18 cellular contexts compared by ENCODE assay signal in genomic region chr19:40560092-40560507, GRCh38. TPM values are rescaled to one million over a fixed set of nuclear protein-coding genes. Genes with fewer than 3 reads are reported as not detected.
DNase-seq lines count a peak whose midpoint lies in the region; ATAC-seq, FAIRE-seq and TF ChIP-seq lines count a peak whose summit lies in the region.
"Had no signal": no experiment of that assay in that cellular context is flagged by ENCODE, and none has a peak within 500 bp of the region (broad histone marks: within the 10 kb centered on the region; RNA-seq: fewer than 3 reads in every experiment).

No MANE protein-coding gene starts in this region.

- H3K9ac ChIP-seq in H1 (replicated peaks in 1 of 4; ENCODE audit: extremely low read depth in 1 of 4, low read depth in 3 of 4, low read length in 3 of 4) = no peak overlapping the region
- H3K9ac ChIP-seq: BLaER1 treated with 17β-estradiol and CSF1 and Interleukin-3, amounts not matched to agents 10 nM and 100 nM had no signal

- no peak overlapping the region for H3K56ac ChIP-seq in H1 (replicated peaks; ENCODE audit: insufficient read length, low read depth, low read length)

- peaks cover 30 to 35% of the 10 kb centered on the region in 2 donors for H3K27me3 Mint-ChIP-seq in natural killer cell (ENCODE audit: low read depth in 2 of 2)

- no peak for TF ChIP-seq EP300 in H1 (IDR thresholded peaks at IDR 0.05; ENCODE audit: borderline replicate concordance in 1 of 2, low read depth in 2 of 2, low read length in 2 of 2)

- peaks cover 0 to 4% of the 10 kb centered on the region in 2 donors for H3K4me1 Mint-ChIP-seq in natural killer cell

- no peak for DNase-seq in Right ventricle myocardium inferior (ENCODE audit: missing footprints)
- DNase-seq in Right ventricle myocardium superior = no peak
- peak; percentile 92 for DNase-seq in NCI-H2171 treated with DMSO at 0.1 percent for 48 hours (lab: John Stamatoyannopoulos, UW)
- no peak for DNase-seq in H1 (ENCODE audit: low read depth in 1 of 2, low spot score in 2 of 2)
- DNase-seq in aorta = no peak
- no peak for DNase-seq in natural killer cell
- DNase-seq: EL; HCEC 1CT; KBM-7; NCI-H1417 treated with DMSO at 0.1 percent for 48 hours; NCI-H2029 treated with DMSO at 0.1 percent for 48 hours; NCI-H226; NCI-H526 treated with DMSO at 0.1 percent for 48 hours; NK-92 treated with Interleukin-12 subunit alpha and Interleukin-12 subunit beta, amount 100 ng/mL, for 24 hours had no signal

- H2BK120ac ChIP-seq in H1 (replicated peaks; ENCODE audit: low read depth, low read length) = no peak overlapping the region

- H4K20me1 ChIP-seq in H1 (replicated peaks in 1 of 2; ENCODE audit: control insufficient read depth in 1 of 2, insufficient read depth in 2 of 2, low read length in 2 of 2) = no peaks in the 10 kb centered on the region
- H4K20me1 ChIP-seq: BLaER1 treated with 17β-estradiol and CSF1 and Interleukin-3, amounts not matched to agents 10 nM and 100 nM had no signal

- no peak overlapping the region for H3K4ac ChIP-seq in H1 (replicated peaks; ENCODE audit: insufficient read length, low read depth, low read length)

- TF ChIP-seq POLR2A in H1 (IDR thresholded peaks at IDR 0.05; ENCODE audit: control extremely low read depth in 1 of 2, low read depth in 2 of 2, low read length in 2 of 2) = no peak

- no peaks in the 10 kb centered on the region for H3K9me3 Mint-ChIP-seq in natural killer cell
- H3K9me3 Mint-ChIP-seq: CD8-positive, alpha-beta memory T cell had no signal

- no peak overlapping the region for H2BK12ac ChIP-seq in H1 (ENCODE audit: low read depth, low read length)

- no peaks in the 10 kb centered on the region for H3K79me2 ChIP-seq in H1 (ENCODE audit: control insufficient read depth in 1 of 2, insufficient read depth in 2 of 2, low read length in 2 of 2)

- POLR2A ChIA-PET in H1 (lab: Charles Lee; ENCODE audit: partially characterized antibody) = no interaction called here

- TF ChIP-seq CTCF in H1 (IDR thresholded peaks at IDR 0.05; ENCODE audit: control extremely low read depth in 1 of 3, insufficient read depth in 1 of 3, low read depth in 1 of 3, low read length in 3 of 3) (peak; percentile 27 to 40 (median 31); a peak in 3 of 4 replicates), natural killer cell (IDR thresholded peaks at IDR 0.05) (no peak)

- ATAC-seq in Right ventricle myocardium inferior (peak; percentile 23), Right ventricle myocardium superior (ENCODE audit: poor library complexity) (no peak), aorta (ENCODE audit: low FRiP score) (peak; percentile 29), GM21619 (IDR thresholded peaks at IDR 0.05; ENCODE audit: unreplicated experiment) (no peak), natural killer cell (no peak), HG02885 (IDR thresholded peaks at IDR 0.05; ENCODE audit: poor library complexity, unreplicated experiment) (no peak)

- no peaks in the 10 kb centered on the region for H3K79me1 ChIP-seq in H1 (ENCODE audit: low read depth, low read length)

- no peaks in the 10 kb centered on the region for H3K23me2 ChIP-seq in H1 (ENCODE audit: low read depth, low read length)

- H3K4me2 ChIP-seq in H1 (ENCODE audit: insufficient read depth in 1 of 2, low read depth in 2 of 2, low read length in 2 of 2) = no peak overlapping the region
- H3K4me2 ChIP-seq: BLaER1 treated with 17β-estradiol and CSF1 and Interleukin-3, amounts not matched to agents 10 nM and 100 nM had no signal

- H3K18ac ChIP-seq in H1 (ENCODE audit: extremely low read depth, low read length) = no peak overlapping the region

- peaks cover under 1 to 15% (median 8%) of the 10 kb centered on the region in 4 experiments for H3K27me3 ChIP-seq in H1 (replicated peaks in 1 of 4; ENCODE audit: control insufficient read depth in 3 of 4, extremely low read depth in 1 of 4, insufficient read depth in 3 of 4, low read length in 3 of 4)
- no peaks in the 10 kb centered on the region for H3K27me3 ChIP-seq in aorta (ENCODE audit: control insufficient read depth in 1 of 2, insufficient read depth in 2 of 2, low read length in 1 of 2)

- H3K14ac ChIP-seq in H1 (ENCODE audit: insufficient read length) = no peak overlapping the region

- CTCF ChIA-PET in H1 (lab: Charles Lee; ENCODE audit: partially characterized antibody) = interaction anchor here (0.7 to 2.4 kb wide), 9 partner anchors 10 to 96 kb away, joined by 3 to 8 read pairs (median 4); no protein-coding TSS in a partner anchor

- intact Hi-C loops in Right ventricle myocardium inferior (cut with DNase I) = no loop called here
- intact Hi-C loops in Right ventricle myocardium superior (cut with DNase I) = no loop called here
- intact Hi-C loops in aorta (cut with DNase I) = no loop called here
- intact Hi-C loops in natural killer cell (cut with micrococcal nuclease) = no loop called here

- no peaks in the 10 kb centered on the region for H3K36me3 ChIP-seq in H1 (ENCODE audit: control insufficient read depth in 2 of 4, insufficient read depth in 4 of 4, low read length in 3 of 4)
- no peaks in the 10 kb centered on the region for H3K36me3 ChIP-seq in aorta (ENCODE audit: control insufficient read depth in 1 of 2, insufficient read depth in 2 of 2, low read length in 1 of 2)
- H3K36me3 ChIP-seq: BLaER1 treated with 17β-estradiol and CSF1 and Interleukin-3, amounts not matched to agents 10 nM and 100 nM had no signal

- H3K4me1 ChIP-seq in H1 (replicated peaks in 1 of 4; ENCODE audit: control insufficient read depth in 3 of 4, insufficient read depth in 4 of 4, low read length in 3 of 4) = no peaks in the 10 kb centered on the region
- no peaks in the 10 kb centered on the region for H3K4me1 ChIP-seq in aorta (ENCODE audit: control insufficient read depth in 1 of 2, insufficient read depth in 2 of 2, low read length in 2 of 2)

- no peak overlapping the region for H2AK5ac ChIP-seq in H1 (ENCODE audit: low read depth, low read length)

- peak in 1 of 2 experiments; percentile 22; a peak in 1 of 4 replicates for TF ChIP-seq RAD21 in H1 (IDR thresholded peaks at IDR 0.05 in 1 of 2, conservative IDR thresholded peaks at IDR 0.05 in 1 of 2; ENCODE audit: low read depth in 2 of 2, low read length in 2 of 2)

- H2BK15ac ChIP-seq in H1 (ENCODE audit: low read length) = no peak overlapping the region

- 93% methylated on average over 12 of the region's 20 CpGs; no CpG with 5 or more reads in 1 of the 2 experiments for WGBS in H1 (ENCODE audit: extremely low coverage in 1 of 2, insufficient coverage in 1 of 2, insufficient read length in 1 of 2, insufficient replicate concordance in 2 of 2, low coverage in 1 of 2, low lambda C conversion rate in 2 of 2, missing lambda C conversion rate in 1 of 2), 2 experiments
- WGBS in aorta, 2 donors = 81 to 85% methylated on average over 18 to 20 of the region's 20 CpGs

- H2AFZ ChIP-seq in H1 (ENCODE audit: low read length) = no peak overlapping the region

- H3K9me3 ChIP-seq in H1 (ENCODE audit: insufficient read depth in 2 of 2, low read depth in 1 of 2, low read length in 1 of 2) = no peaks in the 10 kb centered on the region
- no peaks in the 10 kb centered on the region for H3K9me3 ChIP-seq in aorta (ENCODE audit: control insufficient read depth, low read length)
- H3K9me3 ChIP-seq: BLaER1 treated with 17β-estradiol and CSF1 and Interleukin-3, amounts not matched to agents 10 nM and 100 nM had no signal

- no peak overlapping the region for H3K23ac ChIP-seq in H1 (ENCODE audit: insufficient read length)

- H3K27ac ChIP-seq in H1 (ENCODE audit: low read depth, low read length) (no peak overlapping the region), aorta (ENCODE audit: low read depth in 1 of 2, low read length in 2 of 2) (no peak overlapping the region)
- H3K27ac ChIP-seq: BLaER1 treated with 17β-estradiol and CSF1 and Interleukin-3, amounts not matched to agents 10 nM and 100 nM had no signal

- H4K5ac ChIP-seq in H1 (ENCODE audit: insufficient read length, low read depth, low read length) = no peak overlapping the region

- FAIRE-seq in H1 (lab: Jason Lieb, UNC) = no peak

- H3K27ac Mint-ChIP-seq in natural killer cell = no peak overlapping the region
- H3K27ac Mint-ChIP-seq: CD8-positive, alpha-beta memory T cell had no signal

- H3K4me3 Mint-ChIP-seq in natural killer cell = no peak overlapping the region
- H3K4me3 Mint-ChIP-seq: CD8-positive, alpha-beta memory T cell had no signal

- no peak overlapping the region for H4K8ac ChIP-seq in H1 (ENCODE audit: extremely low read depth, insufficient read depth, low read length)

- no peak overlapping the region for H2BK5ac ChIP-seq in H1 (ENCODE audit: low read depth, low read length)

- H3K36me3 Mint-ChIP-seq in natural killer cell = no peaks in the 10 kb centered on the region

- no peak overlapping the region for H4K91ac ChIP-seq in H1 (replicated peaks; ENCODE audit: insufficient read length, low read length)

- no peak overlapping the region for H2BK20ac ChIP-seq in H1 (ENCODE audit: low read length)

- no peak overlapping the region for H3K4me3 ChIP-seq in H1 (ENCODE audit: extremely low read depth in 1 of 4, insufficient read depth in 2 of 4, low read depth in 3 of 4, low read length in 4 of 4)
- H3K4me3 ChIP-seq in aorta (ENCODE audit: low read length in 2 of 2) = no peak overlapping the region
- H3K4me3 ChIP-seq: BLaER1 treated with 17β-estradiol and CSF1 and Interleukin-3, amounts not matched to agents 10 nM and 100 nM had no signal

RNA-seq across cellular contexts. Expression of gene SHKBP1, which starts 16.6 kb away (rescaled TPM):
- 20.6 TPM for total RNA-seq in Right ventricle myocardium inferior
- total RNA-seq in Right ventricle myocardium superior = 15.7 TPM
- total RNA-seq in H1 (2021; fragmentation: NEBNext Ultra II Directional; extraction: Animal tissue kit (Norgen Biotek cat#: 25700)) = 72.8 and 74.6 TPM in 2 replicates
- polyA plus RNA-seq in H1 (2011; rRNA removed) = 98.8 and 158 TPM in 2 replicates
- polyA plus RNA-seq in H1 (2011; cell fraction: cytosol; rRNA removed) = 81.1 TPM
- 207 TPM for polyA plus RNA-seq in H1 (2011; cell fraction: nucleus; rRNA removed)
- 79.8 to 106 TPM (median 102 TPM) in 4 replicates for polyA plus RNA-seq in H1 (2012, experiment 1 of 2)
- 95.8 TPM for polyA plus RNA-seq in H1 (2012, experiment 2 of 2)
- 79.2 TPM for polyA plus RNA-seq in H1 (2013, experiment 1 of 2)
- polyA plus RNA-seq in H1 (2013, experiment 2 of 2) = 73.3 TPM
- 44.1 and 59.2 TPM in 2 replicates for polyA minus RNA-seq in H1 (2011; rRNA and poly(A)+ RNA removed)
- 83.1 TPM for polyA minus RNA-seq in H1 (2011; cell fraction: cytosol; rRNA and poly(A)+ RNA removed)
- 68.1 TPM for polyA minus RNA-seq in H1 (2011; cell fraction: nucleus; rRNA and poly(A)+ RNA removed)
- total RNA-seq in aorta = 10 to 100 TPM; 54.0 to 75.3 TPM
- 100 to 1,000 TPM in 1 of 2 donors, 10 to 100 TPM in 1; 29.4 to 150 TPM for polyA plus RNA-seq in aorta
- 100 to 1,000 TPM; 209 to 224 (median 209) TPM for total RNA-seq in natural killer cell

RNA-seq across cellular contexts. Expression of gene LTBP4, which starts 41.1 kb away (rescaled TPM):
- total RNA-seq in Right ventricle myocardium inferior (324 TPM), Right ventricle myocardium superior (296 TPM), aorta (100 to 1,000 TPM; 286 to 725 TPM), natural killer cell (100 to 1,000 TPM; 153 to 182 (median 157) TPM)
- total RNA-seq in H1 (2021; fragmentation: NEBNext Ultra II Directional; extraction: Animal tissue kit (Norgen Biotek cat#: 25700)) = 75.3 and 77.1 TPM in 2 replicates
- polyA plus RNA-seq in H1 (2011; rRNA removed) (54.5 and 111 TPM in 2 replicates), aorta (100 to 1,000 TPM; 140 to 768 TPM)
- 68.6 TPM for polyA plus RNA-seq in H1 (2011; cell fraction: cytosol; rRNA removed)
- polyA plus RNA-seq in H1 (2011; cell fraction: nucleus; rRNA removed) = 270 TPM
- 51.9 to 154 TPM (median 115 TPM) in 4 replicates for polyA plus RNA-seq in H1 (2012, experiment 1 of 2)
- 94.0 TPM for polyA plus RNA-seq in H1 (2012, experiment 2 of 2)
- 67.1 TPM for polyA plus RNA-seq in H1 (2013, experiment 1 of 2)
- polyA plus RNA-seq in H1 (2013, experiment 2 of 2) = 56.9 TPM
- 21.2 and 23.9 TPM in 2 replicates for polyA minus RNA-seq in H1 (2011; rRNA and poly(A)+ RNA removed)
- 61.7 TPM for polyA minus RNA-seq in H1 (2011; cell fraction: cytosol; rRNA and poly(A)+ RNA removed)
- 58.2 TPM for polyA minus RNA-seq in H1 (2011; cell fraction: nucleus; rRNA and poly(A)+ RNA removed)

Comparison
In these comparisons a context has a peak if more than half of its experiments do, and no peak if none do; other contexts are left out.
1. ATAC-seq: peak in Right ventricle myocardium inferior (single experiment) and aorta (single experiment); none in Right ventricle myocardium superior (single experiment), GM21619 (single experiment), natural killer cell (0 of 3) and HG02885 (single experiment).